ENCODE assay signal across 23 cellular contexts in genomic region chr5:174243904-174244303, GRCh38.
"Had no signal": no experiment of that assay in that cellular context is flagged by ENCODE, and none has a peak within 500 bp of the region (broad histone marks: within the 10 kb centered on the region; RNA-seq: fewer than 3 reads in every experiment).

No MANE protein-coding gene starts in this region.

- H3K4me3 Mint-ChIP-seq: immature natural killer cell, mesothelial cell of epicardium, naive B cell had no signal

- H3K27ac ChIP-seq: coronary artery, dorsolateral prefrontal cortex, esophagus muscularis mucosa, foreskin keratinocyte, gastroesophageal sphincter, heart left ventricle, hepatocyte, lower lobe of right lung had no signal

- H3K36me3 Mint-ChIP-seq: mesothelial cell of epicardium had no signal

- H3K9me3 ChIP-seq: lower lobe of right lung, mucosa of descending colon had no signal

- ATAC-seq: foreskin keratinocyte, gastroesophageal sphincter, heart left ventricle, left colon, left lobe of liver, left ventricle myocardium superior, lower lobe of right lung, mucosa of descending colon had no signal

- H3K27ac Mint-ChIP-seq: immature natural killer cell, mesothelial cell of epicardium, naive B cell had no signal

- H3K4me3 ChIP-seq: coronary artery, dorsolateral prefrontal cortex, esophagus muscularis mucosa, gastroesophageal sphincter, heart left ventricle, hepatocyte, lower lobe of right lung, mucosa of descending colon had no signal

- H3K4me1 ChIP-seq: foreskin keratinocyte, gastroesophageal sphincter, heart left ventricle, lower lobe of right lung had no signal

- H3K36me3 ChIP-seq: esophagus muscularis mucosa, gastroesophageal sphincter, heart left ventricle, lower lobe of right lung had no signal

- H3K4me1 Mint-ChIP-seq: immature natural killer cell, naive B cell had no signal

- DNase-seq: dermis blood vessel endothelial cell; dorsolateral prefrontal cortex; effector CD4-positive, alpha-beta T cell; effector memory CD4-positive, alpha-beta T cell; foreskin keratinocyte; heart left ventricle; hypothalamus; immature natural killer cell; islet precursor cell; kidney; kidney glomerular epithelial cell; left colon; left ventricle myocardium superior; lower lobe of right lung; mesenchymal stem cell; mucosa of descending colon; naive B cell had no signal
